ENCODE assay signal across 8 cellular contexts in the genomic region with DNA sequence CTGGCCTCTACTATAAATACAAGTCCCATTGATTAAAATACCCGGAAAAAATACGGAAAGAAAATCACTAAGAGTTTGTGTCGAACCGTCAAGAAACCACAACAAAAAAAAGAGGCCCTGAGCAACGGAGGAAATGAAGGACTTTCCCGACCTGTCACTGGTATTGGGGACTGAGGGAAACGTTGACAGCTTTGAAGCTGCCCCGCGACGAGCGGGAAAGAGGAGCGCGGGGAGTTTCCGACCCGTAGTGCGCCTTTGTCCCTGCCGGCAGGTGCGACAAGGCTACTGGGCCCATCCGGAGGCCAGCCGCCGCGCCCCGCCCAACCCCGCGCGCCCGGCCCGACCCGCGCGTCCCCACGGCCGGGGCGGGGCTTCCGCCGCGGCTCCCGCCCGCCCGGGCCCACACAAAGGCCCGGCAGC. TPM values are rescaled to one million over a fixed set of nuclear protein-coding genes. Genes with fewer than 3 reads are reported as not detected.
DNase-seq lines count a peak whose midpoint lies in the region; ATAC-seq lines count a peak whose summit lies in the region.

No MANE protein-coding gene starts in this region.

- peak overlapping the region; percentile 97 for H3K9ac ChIP-seq in BLaER1

- 0% methylated on average over 41 of the region's 41 CpGs for WGBS in ectodermal cell, 2 experiments

- H3K27me3 ChIP-seq in BLaER1: no peaks in the 10 kb centered on the region
- H3K27me3 ChIP-seq in ectodermal cell (ENCODE audit: control insufficient read depth, insufficient read depth, low read length, poor library complexity, severe bottlenecking): no peaks in the 10 kb centered on the region

- H3K4me1 ChIP-seq in BLaER1: peaks cover 55% of the 10 kb centered on the region
- H3K4me1 ChIP-seq in ectodermal cell (ENCODE audit: control insufficient read depth, insufficient read depth, low read length): peaks cover 8% of the 10 kb centered on the region

- H3K4me3 ChIP-seq in BLaER1: peak overlapping the region; percentile 86
- H3K4me3 ChIP-seq in ectodermal cell (ENCODE audit: insufficient read depth, low read depth, low read length): peak overlapping the region; percentile 84

- ATAC-seq in GM19328 (IDR thresholded peaks at IDR 0.05; ENCODE audit: unreplicated experiment) (peak; percentile 82), HG03439 (IDR thresholded peaks at IDR 0.05; ENCODE audit: unreplicated experiment) (peak; percentile 76)

- H3K9me3 ChIP-seq in BLaER1 (no peaks in the 10 kb centered on the region), ectodermal cell (ENCODE audit: control insufficient read depth, low read length) (no peaks in the 10 kb centered on the region)

- H4K20me1 ChIP-seq in BLaER1: peaks cover 77% of the 10 kb centered on the region

- H3K36me3 ChIP-seq in BLaER1 (peaks cover 55% of the 10 kb centered on the region), ectodermal cell (ENCODE audit: control insufficient read depth, insufficient read depth, low read length) (peaks cover 28% of the 10 kb centered on the region)

- DNase-seq in NCI-H526 treated with DMSO at 0.1 percent for 48 hours (lab: John Stamatoyannopoulos, UW) (peak; percentile 60), lung microvascular endothelial cell (ENCODE audit: low read depth in 2 of 2) (peak; percentile 76 to 85)
- DNase-seq in activated CD4-positive, alpha-beta T cell treated with anti-CD3 and anti-CD28 coated beads, Interleukin-2, amount 50 U/mL, for 48 hours: peak; percentile 83 to 88
- DNase-seq in stimulated activated CD4-positive, alpha-beta T cell treated with anti-CD3 and anti-CD28 coated beads, TNF-alpha, amount 100 ng/mL, for 48 hours (ENCODE audit: low read depth in 3 of 3): peak; percentile 72 to 80 (median 80)

- H3K27ac ChIP-seq in BLaER1: peak overlapping the region; percentile 94
- peak overlapping the region; percentile 97 for H3K27ac ChIP-seq in ectodermal cell (ENCODE audit: insufficient read depth, low read depth, low read length, poor library complexity, severe bottlenecking)

- H3K4me2 ChIP-seq in BLaER1: peak overlapping the region; percentile 73

RNA-seq across cellular contexts. Expression of gene PBRM1, which starts 0.4 kb away (rescaled TPM):
- 74.8 TPM for polyA plus RNA-seq in ectodermal cell (2013, experiment 1 of 4)
- 88.5 TPM for polyA plus RNA-seq in ectodermal cell (2013, experiment 2 of 4)
- 61.8 TPM for polyA plus RNA-seq in ectodermal cell (2013, experiment 3 of 4)
- polyA plus RNA-seq in ectodermal cell (2013, experiment 4 of 4): 71.5 TPM
- 42.7 and 53.2 TPM in 2 replicates for total RNA-seq in lung microvascular endothelial cell

RNA-seq across cellular contexts. Expression of gene GNL3, which starts 0.5 kb away (rescaled TPM):
- 118 TPM for polyA plus RNA-seq in ectodermal cell (2013, experiment 1 of 4)
- polyA plus RNA-seq in ectodermal cell (2013, experiment 2 of 4): 121 TPM
- 104 TPM for polyA plus RNA-seq in ectodermal cell (2013, experiment 3 of 4)
- 109 TPM for polyA plus RNA-seq in ectodermal cell (2013, experiment 4 of 4)
- 47.5 and 63.1 TPM in 2 replicates for total RNA-seq in lung microvascular endothelial cell

RNA-seq across cellular contexts. Expression of gene GLT8D1, which starts 20.3 kb away (rescaled TPM):
- 77.0 TPM for polyA plus RNA-seq in ectodermal cell (2013, experiment 1 of 4)
- polyA plus RNA-seq in ectodermal cell (2013, experiment 2 of 4): 75.9 TPM
- polyA plus RNA-seq in ectodermal cell (2013, experiment 3 of 4): 75.2 TPM
- 83.2 TPM for polyA plus RNA-seq in ectodermal cell (2013, experiment 4 of 4)
- 41.0 and 47.2 TPM in 2 replicates for total RNA-seq in lung microvascular endothelial cell

RNA-seq across cellular contexts. Expression of gene SPCS1, which starts 20.6 kb away (rescaled TPM):
- 143 TPM for polyA plus RNA-seq in ectodermal cell (2013, experiment 1 of 4)
- polyA plus RNA-seq in ectodermal cell (2013, experiment 2 of 4): 154 TPM
- 136 TPM for polyA plus RNA-seq in ectodermal cell (2013, experiment 3 of 4)
- polyA plus RNA-seq in ectodermal cell (2013, experiment 4 of 4): 140 TPM
- total RNA-seq in lung microvascular endothelial cell: 30.2 and 38.4 TPM in 2 replicates

Comparison
In these comparisons a context has a peak if more than half of its experiments do, and no peak if none do; other contexts are left out.
1. Peak in every context shown above with its lines: DNase-seq, ATAC-seq, H3K4me3 ChIP-seq and H3K27ac ChIP-seq.